ENCODE assay signal across 1 cellular context in the genomic region with DNA sequence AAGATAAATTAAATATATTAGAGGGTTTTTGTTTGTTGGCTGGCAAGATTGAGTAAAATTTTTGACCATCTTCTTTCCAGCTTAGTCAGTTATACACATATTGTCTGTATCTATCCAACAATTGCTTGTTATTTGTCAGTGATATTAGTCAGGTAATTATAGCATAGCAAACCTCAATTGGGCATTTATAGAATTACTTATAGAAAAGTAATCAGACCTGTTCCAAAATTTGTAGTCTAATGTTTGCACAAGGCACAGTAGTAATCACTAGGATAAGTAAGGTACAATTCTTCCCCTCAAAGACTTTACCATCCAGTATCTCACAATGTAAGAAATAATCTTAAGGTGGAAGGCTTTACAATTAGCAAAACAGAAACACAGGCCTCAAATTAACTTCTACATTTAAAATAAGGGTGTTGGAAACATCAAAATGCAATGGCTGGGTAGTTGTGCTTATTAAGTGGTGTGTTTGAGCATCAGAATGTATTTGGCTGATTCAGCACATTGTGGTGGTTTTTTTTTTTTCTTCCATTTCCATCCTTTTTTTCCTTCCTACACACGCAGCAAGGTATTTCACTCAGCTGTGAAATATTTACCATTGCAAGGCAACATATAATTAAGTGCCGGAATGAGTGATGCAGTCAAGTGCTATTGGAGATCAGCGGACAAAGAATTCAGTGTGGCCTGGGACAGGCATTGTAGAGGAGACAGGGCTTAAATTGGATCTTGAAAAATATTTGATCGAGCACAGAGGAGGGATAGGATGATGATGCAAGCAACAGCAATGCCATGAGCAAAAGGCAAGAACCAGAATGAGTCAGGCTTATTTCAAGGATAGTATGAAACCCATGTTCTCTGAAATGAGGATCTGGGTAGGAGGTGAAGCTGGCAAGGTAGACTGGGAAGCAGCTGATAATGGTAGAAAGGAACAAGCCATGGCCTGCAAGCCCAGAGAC.
A peak's percentile ranks its signal among the peaks of the same experiment; 100 is the strongest.
TF ChIP-seq lines count a peak whose summit lies in the region.

No MANE protein-coding gene starts in this region.

TF ChIP-seq in HepG2, 621 proteins besides CTCF, POLR2A, EP300 and RAD21 (continued from another document):
- TF ChIP-seq ATF7 (IDR thresholded peaks at IDR 0.05): 0 out of 2 replicates have a peak, but pooled peaks have one; percentile 9
- no peak for TF ChIP-seq ATF7 (CRISPR knock-in tag; IDR thresholded peaks at IDR 0.05)
- no peak for TF ChIP-seq ZNF687 (CRISPR knock-in tag; IDR thresholded peaks at IDR 0.05)
- TF ChIP-seq TBX2 (CRISPR knock-in tag; IDR thresholded peaks at IDR 0.05; ENCODE audit: borderline replicate concordance): no peak
